Comparison of ENCODE assay signal across 10 cellular contexts in the genomic region with DNA sequence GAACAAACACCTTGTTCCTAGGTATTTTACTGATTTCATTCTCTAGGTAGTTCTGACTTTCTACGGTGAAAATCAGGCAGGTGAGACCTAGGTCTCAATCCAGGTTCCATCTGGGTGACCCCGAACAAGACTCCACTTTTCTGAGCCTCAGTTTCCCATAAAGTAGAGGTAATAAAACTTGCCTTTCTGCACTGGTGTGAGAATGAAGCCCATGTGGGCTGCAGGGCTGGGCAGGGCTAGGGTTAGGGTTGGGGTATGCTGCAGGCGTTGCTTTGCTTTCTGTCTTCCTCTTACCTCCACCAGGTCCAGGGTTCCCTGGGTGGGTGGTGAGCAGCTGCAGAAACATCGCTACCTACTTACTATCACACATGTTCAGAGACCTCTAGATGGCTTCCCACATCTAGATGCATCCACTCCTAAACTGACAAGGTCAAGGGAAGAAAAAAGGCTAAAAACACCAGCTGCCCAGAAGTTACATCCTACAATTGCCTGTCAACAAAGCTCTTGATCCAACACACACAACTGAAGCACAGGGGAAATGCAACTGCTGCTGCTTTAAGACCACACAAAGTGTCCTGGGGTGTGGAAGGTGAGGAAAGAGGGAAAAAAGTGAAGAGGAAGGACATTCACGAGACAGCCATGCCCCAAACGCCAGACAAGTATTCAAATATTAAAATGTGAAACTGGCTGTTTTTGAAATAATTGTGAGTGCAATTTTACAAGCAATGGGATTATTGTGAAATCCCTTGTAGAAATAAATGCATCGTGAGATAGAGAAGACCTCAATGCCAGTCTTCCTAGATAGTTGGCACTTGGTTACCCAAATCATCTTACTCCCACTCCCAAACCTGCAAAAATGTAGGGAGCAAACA. TPM values are rescaled to one million over a fixed set of nuclear protein-coding genes. Genes with fewer than 3 reads are reported as not detected.
DNase-seq lines count a peak whose midpoint lies in the region; ATAC-seq, FAIRE-seq and TF ChIP-seq lines count a peak whose summit lies in the region.
"Had no signal": no experiment of that assay in that cellular context is flagged by ENCODE, and none has a peak within 500 bp of the region (broad histone marks: within the 10 kb centered on the region; RNA-seq: fewer than 3 reads in every experiment).

No MANE protein-coding gene starts in this region.

- H3K27ac Mint-ChIP-seq in T-helper 1 cell treated with Interleukin-12 subunit alpha and Interleukin-12 subunit beta and Interleukin-4 antibody, amounts not matched to agents 30 μg/mL and 1 μg/mL, for 36 hours: peak overlapping the region; percentile 5
- H3K27ac Mint-ChIP-seq in activated CD8-positive, alpha-beta T cell treated with anti-CD3 and anti-CD28 coated beads for 36 hours: peak overlapping the region; percentile 66

- H3K9me3 Mint-ChIP-seq in T-helper 1 cell treated with Interleukin-12 subunit alpha and Interleukin-12 subunit beta and Interleukin-4 antibody, amounts not matched to agents 30 μg/mL and 1 μg/mL, for 36 hours: no peaks in the 10 kb centered on the region
- peaks cover 20% of the 10 kb centered on the region for H3K9me3 Mint-ChIP-seq in activated CD8-positive, alpha-beta T cell treated with anti-CD3 and anti-CD28 coated beads for 36 hours

- H3K4me1 ChIP-seq in kidney (ENCODE audit: control insufficient read depth in 1 of 2, insufficient read depth in 1 of 2, low read depth in 1 of 2, low read length in 2 of 2): peaks cover 20 to 46% of the 10 kb centered on the region in 2 donors
- H3K4me1 ChIP-seq in stomach: peaks cover 41 to 95% (median 69%) of the 10 kb centered on the region in 4 donors
- H3K4me1 ChIP-seq in SJCRH30: no peaks in the 10 kb centered on the region

- TF ChIP-seq CTCF in activated CD8-positive, alpha-beta T cell treated with anti-CD3 and anti-CD28 coated beads for 36 hours (IDR thresholded peaks at IDR 0.05): no peak
- TF ChIP-seq CTCF in kidney (IDR thresholded peaks at IDR 0.05; ENCODE audit: borderline replicate concordance, extremely low read depth, insufficient read depth) (no peak), stomach (IDR thresholded peaks at IDR 0.05) (no peak)

- no peak for FAIRE-seq in kidney (lab: Jason Lieb, UNC)
- FAIRE-seq: A204.1 had no signal

- no peak for TF ChIP-seq EP300 in stomach (IDR thresholded peaks at IDR 0.05)

- H3K4me1 Mint-ChIP-seq in T-helper 1 cell treated with Interleukin-12 subunit alpha and Interleukin-12 subunit beta and Interleukin-4 antibody, amounts not matched to agents 30 μg/mL and 1 μg/mL, for 36 hours (ENCODE audit: low read depth): peaks cover 84% of the 10 kb centered on the region
- H3K4me1 Mint-ChIP-seq in activated CD8-positive, alpha-beta T cell treated with anti-CD3 and anti-CD28 coated beads for 36 hours (ENCODE audit: low read depth): peaks cover 92% of the 10 kb centered on the region

- H3K4me3 ChIP-seq in kidney (ENCODE audit: low read length in 2 of 2) (no peak overlapping the region), stomach (no peak overlapping the region), SJCRH30 (no peak overlapping the region)

- H3K27ac ChIP-seq in kidney (ENCODE audit: low read depth in 2 of 2, low read length in 2 of 2) (peak overlapping the region; percentile 55 to 90), stomach (peak overlapping the region in 4 of 5 donors; percentile 59 to 89 (median 73)), SJCRH30 (no peak overlapping the region)

- POLR2A ChIA-PET in activated CD8-positive, alpha-beta T cell treated with anti-CD3 and anti-CD28 coated beads for 36 hours (lab: Charles Lee): interaction anchor here (0.6 to 20.2 kb wide), 5 partner anchors 18 to 278 kb away, joined by 3 to 337 read pairs (median 3); a partner anchor contains a TSS

- 76 to 87% (median 84%) methylated on average over 7 of the region's 7 CpGs for WGBS in stomach, 5 donors

- H3K36me3 Mint-ChIP-seq in T-helper 1 cell treated with Interleukin-12 subunit alpha and Interleukin-12 subunit beta and Interleukin-4 antibody, amounts not matched to agents 30 μg/mL and 1 μg/mL, for 36 hours (ENCODE audit: low read depth): peaks cover 59% of the 10 kb centered on the region
- H3K36me3 Mint-ChIP-seq in activated CD8-positive, alpha-beta T cell treated with anti-CD3 and anti-CD28 coated beads for 36 hours (ENCODE audit: low read depth): peaks cover 77% of the 10 kb centered on the region

- peak overlapping the region in 1 of 2 donors; percentile 8 for H3K9ac ChIP-seq in kidney (ENCODE audit: low read length in 2 of 2)

- intact Hi-C loops in activated CD8-positive, alpha-beta T cell treated with anti-CD3 and anti-CD28 coated beads for 36 hours (cut with micrococcal nuclease): no loop called here
- intact Hi-C loops in kidney (cut with DNase I): no loop called here
- intact Hi-C loops in stomach (cut with DNase I; ENCODE audit: low total_unique reads): no loop called here

- H3K27me3 ChIP-seq in stomach: no peaks in the 10 kb centered on the region
- H3K27me3 ChIP-seq in SJCRH30: no peaks in the 10 kb centered on the region

- DNase-seq in T-helper 1 cell: no peak
- DNase-seq in activated CD8-positive, alpha-beta T cell treated with anti-CD3 and anti-CD28 coated beads for 36 hours: no peak
- peak; percentile 49 for DNase-seq in kidney
- no peak for DNase-seq in stomach
- no peak for DNase-seq in COR-L47 (lab: John Stamatoyannopoulos, UW)
- no peak for DNase-seq in SJCRH30
- DNase-seq in middle frontal gyrus (ENCODE audit: extremely low spot score, low spot score): no peak
- DNase-seq: NCI-H446 had no signal

- CTCF ChIA-PET in activated CD8-positive, alpha-beta T cell treated with anti-CD3 and anti-CD28 coated beads for 36 hours (lab: Charles Lee): interaction anchor here (1.4 to 9.8 kb wide), 3 partner anchors 15 to 54 kb away, joined by 4 to 92 read pairs (median 5); no protein-coding TSS in a partner anchor

- TF ChIP-seq POLR2A in stomach (IDR thresholded peaks at IDR 0.05): no peak

- H3K4me3 Mint-ChIP-seq in T-helper 1 cell treated with Interleukin-12 subunit alpha and Interleukin-12 subunit beta and Interleukin-4 antibody, amounts not matched to agents 30 μg/mL and 1 μg/mL, for 36 hours: peak overlapping the region; percentile 1
- no peak overlapping the region for H3K4me3 Mint-ChIP-seq in activated CD8-positive, alpha-beta T cell treated with anti-CD3 and anti-CD28 coated beads for 36 hours

- no peaks in the 10 kb centered on the region for H3K27me3 Mint-ChIP-seq in T-helper 1 cell treated with Interleukin-12 subunit alpha and Interleukin-12 subunit beta and Interleukin-4 antibody, amounts not matched to agents 30 μg/mL and 1 μg/mL, for 36 hours (ENCODE audit: low read depth)
- H3K27me3 Mint-ChIP-seq in activated CD8-positive, alpha-beta T cell treated with anti-CD3 and anti-CD28 coated beads for 36 hours: no peaks in the 10 kb centered on the region

- H3K36me3 ChIP-seq in kidney (ENCODE audit: control insufficient read depth in 1 of 2, insufficient read depth in 2 of 2, low read length in 2 of 2): no peaks in the 10 kb centered on the region
- peaks cover 0 to 10% (median 6%) of the 10 kb centered on the region in 4 donors for H3K36me3 ChIP-seq in stomach
- H3K36me3 ChIP-seq in SJCRH30: no peaks in the 10 kb centered on the region

- no peak for ATAC-seq in activated CD8-positive, alpha-beta T cell treated with anti-CD3 and anti-CD28 coated beads for 36 hours

- H3K9me3 ChIP-seq in kidney (ENCODE audit: control insufficient read depth in 1 of 2, low read length in 2 of 2) (no peaks in the 10 kb centered on the region), stomach (no peaks in the 10 kb centered on the region), SJCRH30 (replicated peaks) (no peaks in the 10 kb centered on the region)

RNA-seq across cellular contexts. Expression of a gene that starts 23.5 kb away (rescaled TPM):
- total RNA-seq in activated CD8-positive, alpha-beta T cell treated with anti-CD3 and anti-CD28 coated beads for 36 hours: 10 to 100 TPM; 39.9 to 41.5 TPM
- 61.2 TPM for total RNA-seq in kidney
- polyA plus RNA-seq in kidney (ENCODE audit: insufficient read depth, low read depth, low replicate concordance): 15.1 TPM
- 100 to 1,000 TPM in 1 of 5 donors, 10 to 100 TPM in 4; 30.4 to 407 (median 43.8) TPM for total RNA-seq in stomach
- polyA plus RNA-seq in stomach: 10 to 100 TPM in 1 of 3 donors, 1 to 10 TPM in 2; 7.9 to 16.8 (median 8.1) TPM
- total RNA-seq in SJCRH30 (2014; rRNA removed; shearing (Covaris generic)): 0.20 TPM in 1 of 2 replicates, not detected in the other

Comparison
In these comparisons a context has a peak if more than half of its experiments do, and no peak if none do; other contexts are left out.
1. RNA of a gene that starts 23.5 kb away (total RNA-seq): 61.2 TPM in kidney (single experiment), 30.4 to 407 TPM in stomach and 39.9 to 41.5 TPM in activated CD8-positive, alpha-beta T cell treated with anti-CD3 and anti-CD28 coated beads for 36 hours; 0.20 TPM in SJCRH30; every median in the first group is over 10 times any median in the second.